Comparison of ENCODE assay signal across 17 cellular contexts in the genomic region with DNA sequence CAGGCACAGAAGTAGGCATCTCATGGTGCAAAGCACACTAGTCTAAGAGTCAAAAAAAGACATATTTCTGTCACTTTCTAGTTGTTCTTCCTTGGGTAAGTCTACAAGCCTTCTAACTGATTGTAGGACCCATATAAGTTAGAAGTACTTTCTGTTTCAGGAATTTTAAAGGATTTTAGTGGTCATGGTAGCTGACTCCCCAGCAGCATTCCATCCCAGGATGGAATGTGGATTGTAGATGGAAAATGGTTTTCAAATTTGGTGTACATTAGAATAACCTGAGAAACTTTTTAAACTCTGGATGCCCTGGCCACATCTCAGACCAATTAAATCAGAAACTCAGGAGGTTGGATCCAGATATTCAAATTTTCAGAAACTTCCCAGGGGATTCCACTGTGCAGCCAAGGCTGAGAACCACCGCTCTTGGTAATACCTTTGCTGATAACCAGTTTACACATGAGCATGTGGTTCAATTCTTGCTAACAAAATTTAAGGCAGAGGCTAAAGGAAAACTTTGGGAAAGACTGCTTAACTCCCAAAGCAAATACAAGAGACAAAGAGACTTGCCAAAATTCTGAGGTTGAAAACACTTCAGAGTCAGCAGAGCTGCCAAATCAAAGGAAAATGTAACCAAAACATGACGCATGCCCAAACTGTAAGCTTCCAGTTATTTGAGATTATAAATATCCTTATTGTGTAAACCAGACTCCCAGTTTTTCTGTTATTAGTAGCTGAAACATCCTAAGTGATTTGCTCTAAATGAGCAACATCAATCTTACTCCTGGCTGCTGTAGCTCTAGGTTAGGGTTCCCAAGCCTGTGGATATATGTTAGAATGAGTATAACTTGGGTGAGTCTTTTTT.
A peak's percentile ranks its signal among the peaks of the same experiment; 100 is the strongest.
DNase-seq lines count a peak whose midpoint lies in the region; ATAC-seq and TF ChIP-seq lines count a peak whose summit lies in the region.
"Had no signal": no experiment of that assay in that cellular context is flagged by ENCODE, and none has a peak within 500 bp of the region (broad histone marks: within the 10 kb centered on the region; RNA-seq: fewer than 3 reads in every experiment).

No MANE protein-coding gene starts in this region.

- H3K4me3 ChIP-seq in AG04450 (ENCODE audit: low read depth, low read length) (no peak overlapping the region), adipocyte (ENCODE audit: low read length) (peak overlapping the region; percentile 50), fibroblast of villous mesenchyme (ENCODE audit: low read depth, low read length) (no peak overlapping the region)

- POLR2A ChIA-PET in AG04450 (lab: Yijun Ruan, JAX), result no interaction called here

- peak overlapping the region; percentile 68 for H3K9ac ChIP-seq in adipocyte (ENCODE audit: low read length)

- no peaks in the 10 kb centered on the region for H3K27me3 ChIP-seq in AG04450 (ENCODE audit: control insufficient read depth, insufficient read depth, low read length)
- H3K27me3 ChIP-seq in adipocyte (replicated peaks; ENCODE audit: control insufficient read depth, insufficient read depth, low read length), result no peaks in the 10 kb centered on the region

- TF ChIP-seq CTCF in AG04450 (IDR thresholded peaks at IDR 0.05; ENCODE audit: low read depth, low read length), result no peak
- no peak for TF ChIP-seq CTCF in fibroblast of villous mesenchyme (IDR thresholded peaks at IDR 0.05; ENCODE audit: insufficient read depth, low read depth, low read length)

- CTCF ChIA-PET in AG04450 (lab: Charles Lee), result interaction anchor here (0.6 to 0.9 kb wide), 2 partner anchors 52 to 338 kb away, joined by 3 to 9 read pairs; no protein-coding TSS in a partner anchor

- in situ Hi-C loops in G401 (cut with HindIII; ENCODE audit: low sequenced_read_pairs), result no loop called here

- no peak for ATAC-seq in GM19351 (IDR thresholded peaks at IDR 0.05; ENCODE audit: unreplicated experiment)
- ATAC-seq: activated T-cell treated with anti-CD3 and anti-CD28 coated beads, Interleukin-2, amount 50 U/mL, for 4 hours; T-cell had no signal

- H3K4me1 ChIP-seq in adipocyte (ENCODE audit: control insufficient read depth, insufficient read depth, low read length), result peaks cover 29% of the 10 kb centered on the region

- DNase-seq in AG04450 (ENCODE audit: low read depth, low spot score), result peak; percentile 45
- DNase-seq in GM04503 (ENCODE audit: low read depth), result peak; percentile 76
- peak; percentile 41 for DNase-seq in adipocyte (ENCODE audit: low read depth)
- peak; percentile 71 for DNase-seq in fibroblast of villous mesenchyme (ENCODE audit: low read depth)
- DNase-seq in G401 (ENCODE audit: low spot score), result no peak
- no peak for DNase-seq in DMS79 (lab: John Stamatoyannopoulos, UW)
- no peak for DNase-seq in retina
- DNase-seq: activated CD4-positive, alpha-beta memory T cell treated with anti-CD3 and anti-CD28 coated beads, Interleukin-2, amount 10 ng/mL, durations not matched to agents 7 days and 5 days; activated naive CD8-positive, alpha-beta T cell treated with anti-CD3 and anti-CD28 coated beads, Interleukin-2, amount 10 ng/mL, durations not matched to agents 7 days and 5 days; activated T-cell treated with anti-CD3 and anti-CD28 coated beads, Interleukin-2, amount 50 U/mL, for 4 hours; head of caudate nucleus; kidney; RPMI8226; stimulated activated CD4-positive, alpha-beta T cell treated with anti-CD3 and anti-CD28 coated beads, Interleukin-4, amount 100 ng/mL, for 4 hours; T-cell had no signal

- H3K27ac ChIP-seq in AG04450 (ENCODE audit: low read depth, low read length), result peak overlapping the region; percentile 55
- H3K27ac ChIP-seq: VCaP had no signal

- no peaks in the 10 kb centered on the region for H3K36me3 ChIP-seq in adipocyte (ENCODE audit: control insufficient read depth, insufficient read depth, low read length, severe bottlenecking)

- no peaks in the 10 kb centered on the region for H3K9me3 ChIP-seq in AG04450 (ENCODE audit: control insufficient read depth, insufficient read depth, low read length)
- H3K9me3 ChIP-seq in adipocyte (ENCODE audit: control insufficient read depth, low read length), result no peaks in the 10 kb centered on the region

Comparison
In these comparisons a context has a peak if more than half of its experiments do, and no peak if none do; other contexts are left out.
1. DNase-seq: peak in AG04450 (single experiment), GM04503 (single experiment), adipocyte (single experiment) and fibroblast of villous mesenchyme (single experiment); none in G401 (single experiment), DMS79 (single experiment) and retina (single experiment).